Comparison of ENCODE assay signal across 11 cellular contexts in the genomic region with DNA sequence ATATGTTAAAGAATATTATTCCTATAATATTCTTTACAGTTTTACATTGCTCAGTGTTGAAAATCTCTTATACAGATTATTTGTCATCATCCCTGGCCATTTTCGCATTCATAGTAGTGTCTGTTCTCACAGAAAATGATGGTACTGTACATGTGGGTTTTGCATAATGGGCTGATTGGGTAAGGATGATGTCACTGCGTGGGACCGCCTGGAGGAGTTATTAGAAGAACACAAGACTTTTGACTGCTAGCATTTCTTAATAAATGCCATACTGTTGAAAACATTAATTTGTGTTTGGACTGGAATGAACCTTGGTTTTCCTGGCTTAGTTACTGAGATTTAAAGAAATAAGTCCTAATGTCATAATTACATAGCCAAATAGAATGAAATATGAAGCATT. TPM values are rescaled to one million over a fixed set of nuclear protein-coding genes. Genes with fewer than 3 reads are reported as not detected.
DNase-seq lines count a peak whose midpoint lies in the region; ATAC-seq and TF ChIP-seq lines count a peak whose summit lies in the region.
"Had no signal": no experiment of that assay in that cellular context is flagged by ENCODE, and none has a peak within 500 bp of the region (broad histone marks: within the 10 kb centered on the region; RNA-seq: fewer than 3 reads in every experiment).

No MANE protein-coding gene starts in this region.

- H3K4me2 ChIP-seq in IMR-90 (ENCODE audit: low read depth, low read length): no peak overlapping the region

- no CpG with 5 or more reads among the region's 3 CpGs for WGBS in IMR-90 (ENCODE audit: extremely low coverage in 2 of 2, insufficient read length in 1 of 2), 2 experiments
- WGBS in tibial nerve, 2 donors: 32 to 42% methylated on average over 3 of the region's 3 CpGs

- peaks cover 46% of the 10 kb centered on the region for H3K4me1 Mint-ChIP-seq in chondrocyte (ENCODE audit: low read depth)

- H3K18ac ChIP-seq in IMR-90 (ENCODE audit: low read depth, low read length): no peak overlapping the region

- no peak overlapping the region for H2BK5ac ChIP-seq in IMR-90 (ENCODE audit: low read depth, low read length, poor library complexity, severe bottlenecking)

- TF ChIP-seq CTCF in IMR-90 (conservative IDR thresholded peaks at IDR 0.05; ENCODE audit: low read depth, low read length) (no peak), chondrocyte (IDR thresholded peaks at IDR 0.05) (no peak), tibial nerve (IDR thresholded peaks at IDR 0.05) (no peak)

- CTCF ChIA-PET in IMR-90 (lab: Yijun Ruan, JAX): no interaction called here

- no peak for TF ChIP-seq RAD21 in IMR-90 (IDR thresholded peaks at IDR 0.05; ENCODE audit: low read length)

- no peaks in the 10 kb centered on the region for H3K36me3 ChIP-seq in IMR-90 (ENCODE audit: control insufficient read depth, insufficient read depth, low read length)
- no peaks in the 10 kb centered on the region for H3K36me3 ChIP-seq in tibial nerve
- H3K36me3 ChIP-seq: ascending aorta had no signal

- H4K8ac ChIP-seq in IMR-90 (ENCODE audit: low read depth in 2 of 2, low read length in 2 of 2): no peak overlapping the region

- ATAC-seq in IMR-90 (ENCODE audit: low read depth): peak; percentile 52
- no peak for ATAC-seq in HG02623 (IDR thresholded peaks at IDR 0.05; ENCODE audit: unreplicated experiment)

- H3K4me1 ChIP-seq in IMR-90 (ENCODE audit: control insufficient read depth, insufficient read depth, low read length) (peaks cover 19% of the 10 kb centered on the region), tibial nerve (peaks cover 0 to 73% (median 14%) of the 10 kb centered on the region in 4 donors)

- DNase-seq in IMR-90 (peak; percentile 94), chondrocyte (ENCODE audit: low spot score) (no peak), kidney glomerular epithelial cell (lab: John Stamatoyannopoulos, UW) (peak; percentile 85), tibial nerve (ENCODE audit: low spot score in 2 of 2) (peak; percentile 44 to 75), NCI-H1436 treated with DMSO at 0.1 percent for 48 hours (lab: John Stamatoyannopoulos, UW) (no peak)
- no peak for DNase-seq in effector CD4-positive, alpha-beta T cell
- DNase-seq: GF-D8, SIG-M5 had no signal

- H3K23ac ChIP-seq in IMR-90 (ENCODE audit: low read depth, low read length): no peak overlapping the region

- intact Hi-C loops in IMR-90 (cut with micrococcal nuclease): no loop called here

- H3K4me3 ChIP-seq in IMR-90 (ENCODE audit: insufficient read depth, low read depth, low read length) (no peak overlapping the region), tibial nerve (no peak overlapping the region)
- H3K4me3 ChIP-seq: ascending aorta had no signal

- H4K91ac ChIP-seq in IMR-90 (ENCODE audit: insufficient read depth, low read depth, low read length): no peak overlapping the region

- no peaks in the 10 kb centered on the region for H3K36me3 Mint-ChIP-seq in chondrocyte (ENCODE audit: low read depth)

- H3K27ac Mint-ChIP-seq in chondrocyte (ENCODE audit: unreplicated experiment): peak overlapping the region; percentile 49
- H3K27ac Mint-ChIP-seq: stimulated activated naive CD8-positive, alpha-beta T cell treated with anti-CD3 and anti-CD28 coated beads, Interleukin-15, Interleukin-2, amounts not matched to agents 100 ng/mL and 50 ng/mL, for 24 hours had no signal

- in situ Hi-C loops in IMR-90 (cut with MboI; ENCODE audit: low sequenced_read_pairs): no loop called here

- TF ChIP-seq EP300 in tibial nerve (IDR thresholded peaks at IDR 0.05): peak; percentile 70 to 92

- no peak overlapping the region for H3K56ac ChIP-seq in IMR-90 (ENCODE audit: extremely low read depth, insufficient read depth, low read length)

- H3K9me1 ChIP-seq in IMR-90 (ENCODE audit: insufficient read depth, low read length): peaks cover 8% of the 10 kb centered on the region

- dilution Hi-C loops in IMR-90 (cut with HindIII; ENCODE audit: low sequenced_read_pairs, unreplicated experiment): no loop called here

- no peak overlapping the region for H3K4ac ChIP-seq in IMR-90 (ENCODE audit: low read depth, low read length)

- no peak overlapping the region for H4K5ac ChIP-seq in IMR-90 (ENCODE audit: low read depth, low read length)

- H3K9me3 Mint-ChIP-seq in chondrocyte (ENCODE audit: low read depth): no peaks in the 10 kb centered on the region
- H3K9me3 Mint-ChIP-seq: stimulated activated naive CD8-positive, alpha-beta T cell treated with anti-CD3 and anti-CD28 coated beads, Interleukin-15, Interleukin-2, amounts not matched to agents 100 ng/mL and 50 ng/mL, for 24 hours had no signal

- H2AK9ac ChIP-seq in IMR-90 (replicated peaks; ENCODE audit: low read depth, low read length, poor library complexity): no peak overlapping the region

- peaks cover 19 to 56% of the 10 kb centered on the region in 2 experiments for H3K79me1 ChIP-seq in IMR-90 (ENCODE audit: low read depth in 1 of 2, low read length in 2 of 2)

- H3K27me3 ChIP-seq in IMR-90 (ENCODE audit: control insufficient read depth, insufficient read depth, low read length): no peaks in the 10 kb centered on the region
- no peaks in the 10 kb centered on the region for H3K27me3 ChIP-seq in tibial nerve
- H3K27me3 ChIP-seq: ascending aorta had no signal

- H3K27ac ChIP-seq in IMR-90 (ENCODE audit: insufficient read depth, low read length) (no peak overlapping the region), tibial nerve (peak overlapping the region; percentile 30 to 89 (median 73))

- H2AK5ac ChIP-seq in IMR-90 (ENCODE audit: low read depth, low read length): no peak overlapping the region

- POLR2A ChIA-PET in IMR-90 (lab: Charles Lee; ENCODE audit: unreplicated experiment): no interaction called here

- H2AFZ ChIP-seq in IMR-90 (replicated peaks; ENCODE audit: low read length, poor library complexity): no peak overlapping the region

- TF ChIP-seq POLR2A in IMR-90 (IDR thresholded peaks at IDR 0.05; ENCODE audit: low read depth, low read length) (no peak), tibial nerve (IDR thresholded peaks at IDR 0.05) (peak in 1 of 2 donors; percentile 47)

- H3K4me3 Mint-ChIP-seq in chondrocyte (ENCODE audit: unreplicated experiment): no peak overlapping the region
- H3K4me3 Mint-ChIP-seq: stimulated activated naive CD8-positive, alpha-beta T cell treated with anti-CD3 and anti-CD28 coated beads, Interleukin-15, Interleukin-2, amounts not matched to agents 100 ng/mL and 50 ng/mL, for 24 hours had no signal

- H2BK120ac ChIP-seq in IMR-90 (ENCODE audit: low read depth, low read length): no peak overlapping the region

- no peaks in the 10 kb centered on the region for H3K9me3 ChIP-seq in IMR-90 (ENCODE audit: control insufficient read depth, insufficient read depth, low read length)
- H3K9me3 ChIP-seq in tibial nerve: no peaks in the 10 kb centered on the region
- H3K9me3 ChIP-seq: ascending aorta had no signal

- peaks cover 52% of the 10 kb centered on the region for H4K20me1 ChIP-seq in IMR-90 (ENCODE audit: insufficient read depth, low read length)

- no peak overlapping the region for H2BK20ac ChIP-seq in IMR-90 (ENCODE audit: low read depth, low read length)

- H3K27me3 Mint-ChIP-seq in chondrocyte (ENCODE audit: low read depth): no peaks in the 10 kb centered on the region
- H3K27me3 Mint-ChIP-seq: stimulated activated naive CD8-positive, alpha-beta T cell treated with anti-CD3 and anti-CD28 coated beads, Interleukin-15, Interleukin-2, amounts not matched to agents 100 ng/mL and 50 ng/mL, for 24 hours had no signal

- no peak overlapping the region for H3K9ac ChIP-seq in IMR-90 (ENCODE audit: low read depth, low read length)

- no TSS peak for BruUV-seq in IMR-90 (replicated peaks; lab: Mats Ljungman, UMichigan)

- H3K14ac ChIP-seq in IMR-90 (replicated peaks; ENCODE audit: low read depth, low read length): no peak overlapping the region

- H2BK15ac ChIP-seq in IMR-90 (ENCODE audit: low read depth, low read length): no peak overlapping the region

TF ChIP-seq in IMR-90, 13 proteins besides CTCF, POLR2A, EP300 and RAD21:
- TF ChIP-seq, protein P1, sequence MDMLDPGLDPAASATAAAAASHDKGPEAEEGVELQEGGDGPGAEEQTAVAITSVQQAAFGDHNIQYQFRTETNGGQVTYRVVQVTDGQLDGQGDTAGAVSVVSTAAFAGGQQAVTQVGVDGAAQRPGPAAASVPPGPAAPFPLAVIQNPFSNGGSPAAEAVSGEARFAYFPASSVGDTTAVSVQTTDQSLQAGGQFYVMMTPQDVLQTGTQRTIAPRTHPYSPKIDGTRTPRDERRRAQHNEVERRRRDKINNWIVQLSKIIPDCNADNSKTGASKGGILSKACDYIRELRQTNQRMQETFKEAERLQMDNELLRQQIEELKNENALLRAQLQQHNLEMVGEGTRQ (IDR thresholded peaks at IDR 0.05; ENCODE audit: low read depth, low read length): no peak
- TF ChIP-seq BHLHE40 (IDR thresholded peaks at IDR 0.05; ENCODE audit: low read depth, low read length) (no peak), CEBPB (IDR thresholded peaks at IDR 0.05; ENCODE audit: low read depth, low read length) (peak; percentile 90)
TF ChIP-seq in IMR-90: peak in this region for 1.

RNA-seq across cellular contexts. Expression of a gene that starts 20.3 kb away (rescaled TPM):
- total RNA-seq in IMR-90 (2012; rRNA removed): 28.5 and 33.1 TPM in 2 replicates
- 30.4 and 40.5 TPM in 2 replicates for polyA plus RNA-seq in IMR-90 (2012; rRNA removed)
- polyA plus RNA-seq in IMR-90 (2012; cell fraction: cytosol; rRNA removed): 14.1 and 42.1 TPM in 2 replicates
- 19.7 and 60.8 TPM in 2 replicates for polyA plus RNA-seq in IMR-90 (2012; cell fraction: nucleus; rRNA removed; ENCODE audit: low replicate concordance)
- total RNA-seq in chondrocyte: 41.7 to 59.9 TPM (median 49.8 TPM) in 3 replicates
- 10 to 100 TPM; 47.3 to 74.1 (median 70.6) TPM for total RNA-seq in tibial nerve

Comparison
In these comparisons a context has a peak if more than half of its experiments do, and no peak if none do; other contexts are left out.
1. DNase-seq: peak in IMR-90 (single experiment), kidney glomerular epithelial cell (single experiment) and tibial nerve (2 of 2); none in chondrocyte (single experiment), effector CD4-positive, alpha-beta T cell (single experiment) and NCI-H1436 treated with DMSO at 0.1 percent for 48 hours (single experiment).